1 cellular context compared by ENCODE assay signal in genomic region chr16:85535352-85536072, GRCh38.
TF ChIP-seq lines count a peak whose summit lies in the region.

No MANE protein-coding gene starts in this region.

TF ChIP-seq in K562, 482 proteins besides CTCF, POLR2A, EP300 and RAD21 (continued from another document and continues in another):
- TF ChIP-seq ZBTB33 (CRISPR knock-in tag; IDR thresholded peaks at IDR 0.05), result peak; percentile 63
- TF ChIP-seq ZNF175 (CRISPR knock-in tag; IDR thresholded peaks at IDR 0.05; ENCODE audit: low read depth), result peak; percentile 96
- TF ChIP-seq SIRT6 (IDR thresholded peaks at IDR 0.05; ENCODE audit: low read depth, low read length), result no peak
- TF ChIP-seq DNMT1 (IDR thresholded peaks at IDR 0.05), result no peak
- TF ChIP-seq MTF1 (CRISPR knock-in tag; IDR thresholded peaks at IDR 0.05; ENCODE audit: borderline replicate concordance), result no peak; the same call in 1 of the 2 replicates
- TF ChIP-seq ZBTB17 (CRISPR knock-in tag; IDR thresholded peaks at IDR 0.05), result no peak; the same call in 1 of the 2 replicates
- peak; percentile 70 for TF ChIP-seq MEF2D (tag; conservative IDR thresholded peaks at IDR 0.05; ENCODE audit: low read depth)
- TF ChIP-seq NR2F6 (CRISPR knock-in tag; IDR thresholded peaks at IDR 0.05), result no peak
- TF ChIP-seq CAMTA2 (CRISPR knock-in tag; conservative IDR thresholded peaks at IDR 0.05), result no peak
- TF ChIP-seq SAP30 (IDR thresholded peaks at IDR 0.05; ENCODE audit: borderline replicate concordance, insufficient read depth, low read depth, low read length, poor library complexity, severe bottlenecking), result no peak
- TF ChIP-seq HOXB6 (CRISPR knock-in tag; IDR thresholded peaks at IDR 0.05; ENCODE audit: borderline replicate concordance), result no peak; the same call in 1 of the 2 replicates
- peak; percentile 100 for TF ChIP-seq LEF1 (IDR thresholded peaks at IDR 0.05)
- no peak; the same call in 1 of the 2 replicates for TF ChIP-seq USF1 (CRISPR knock-in tag; IDR thresholded peaks at IDR 0.05)
- TF ChIP-seq ZNF592 (IDR thresholded peaks at IDR 0.05), result peak; percentile 94
- TF ChIP-seq NKRF (IDR thresholded peaks at IDR 0.05; ENCODE audit: borderline replicate concordance), result 0 out of 2 replicates have a peak, but pooled peaks have one; percentile 65
- no peak for TF ChIP-seq ZNF146 (CRISPR knock-in tag; IDR thresholded peaks at IDR 0.05; ENCODE audit: unreplicated experiment)
- no peak for TF ChIP-seq ZNF699 (CRISPR knock-in tag; IDR thresholded peaks at IDR 0.05; ENCODE audit: insufficient replicate concordance)
- TF ChIP-seq ZNF407 (IDR thresholded peaks at IDR 0.05; ENCODE audit: low read depth), result no peak
- TF ChIP-seq NR1H2 (CRISPR knock-in tag; IDR thresholded peaks at IDR 0.05), result peak; percentile 59
- no peak for TF ChIP-seq ZBTB49 (CRISPR knock-in tag; IDR thresholded peaks at IDR 0.05; ENCODE audit: borderline replicate concordance)
- TF ChIP-seq MIER1 (IDR thresholded peaks at IDR 0.05; ENCODE audit: low read depth), result 0 out of 2 replicates have a peak, but pooled peaks have one; percentile 45
- TF ChIP-seq ETV1 (tag; conservative IDR thresholded peaks at IDR 0.05; ENCODE audit: low read depth), result peak; percentile 91
- 0 out of 2 replicates have a peak, but pooled peaks have one; percentile 36 for TF ChIP-seq E4F1 (CRISPR knock-in tag; IDR thresholded peaks at IDR 0.05; ENCODE audit: borderline replicate concordance)
- peak; percentile 98 for TF ChIP-seq CTBP1 (IDR thresholded peaks at IDR 0.05; ENCODE audit: borderline replicate concordance)
- TF ChIP-seq CREB3 (tag; conservative IDR thresholded peaks at IDR 0.05; ENCODE audit: low read depth), result peak; percentile 84
- no peak for TF ChIP-seq RBM25 (IDR thresholded peaks at IDR 0.05; ENCODE audit: low read depth, low read length, severe bottlenecking)
- peak in 2 of 3 experiments; percentile 73 to 85 for TF ChIP-seq YY1 (IDR thresholded peaks at IDR 0.05; ENCODE audit: borderline replicate concordance in 1 of 3, control insufficient read depth in 1 of 3, extremely low read depth in 1 of 3, insufficient read depth in 3 of 3, insufficient read length in 1 of 3, insufficient replicate concordance in 2 of 3, low read depth in 1 of 3, low read length in 2 of 3)
- 0 out of 2 replicates have a peak, but pooled peaks have one; percentile 16 for TF ChIP-seq PHTF2 (CRISPR knock-in tag; IDR thresholded peaks at IDR 0.05)
- no peak for TF ChIP-seq ZNF717 (CRISPR knock-in tag; IDR thresholded peaks at IDR 0.05)
- TF ChIP-seq GTF2A2 (tag; IDR thresholded peaks at IDR 0.05), result no peak
- TF ChIP-seq KHSRP (IDR thresholded peaks at IDR 0.05), result peak; percentile 78
- peak; percentile 66 for TF ChIP-seq TBP (optimal IDR thresholded peaks at IDR 0.05; ENCODE audit: low read depth, low read length)
- TF ChIP-seq GATA2 (CRISPR knock-in tag; IDR thresholded peaks at IDR 0.05), result peak; percentile 100
- TF ChIP-seq ARID1B (IDR thresholded peaks at IDR 0.05), result peak; percentile 100
